ENCODE assay signal across 23 cellular contexts in the genomic region with DNA sequence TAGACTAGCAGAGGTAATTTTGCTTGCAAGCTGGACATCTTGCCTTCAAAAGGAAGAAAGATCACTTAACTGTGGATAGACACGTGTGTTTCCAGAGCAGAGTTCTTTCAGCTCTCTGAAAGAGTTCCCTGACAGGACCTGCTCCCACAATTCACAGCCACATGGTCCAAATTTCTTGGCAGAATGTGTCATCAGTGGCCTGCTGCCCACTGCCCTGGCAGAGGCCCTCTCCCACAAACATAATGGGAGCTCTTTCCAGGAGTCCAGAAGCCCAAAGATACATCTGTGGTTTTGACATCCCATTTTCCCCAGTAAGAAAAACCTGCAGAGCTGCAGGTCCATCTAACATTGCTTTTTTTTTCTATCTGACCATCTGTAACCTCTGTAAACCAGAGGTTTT. TPM values are rescaled to one million over a fixed set of nuclear protein-coding genes. Genes with fewer than 3 reads are reported as not detected.
DNase-seq lines count a peak whose midpoint lies in the region; ATAC-seq and TF ChIP-seq lines count a peak whose summit lies in the region.
"Had no signal": no experiment of that assay in that cellular context is flagged by ENCODE, and none has a peak within 500 bp of the region (broad histone marks: within the 10 kb centered on the region; RNA-seq: fewer than 3 reads in every experiment).

No MANE protein-coding gene starts in this region.

- no peaks in the 10 kb centered on the region for H3K27me3 Mint-ChIP-seq in stimulated activated naive B cell treated with anti-CD40 and anti-IgM and Interleukin-4, amounts not matched to agents 10 μg/mL and 1 μg/mL and 100 μg/mL, for 72 hours
- H3K27me3 Mint-ChIP-seq: activated CD4-positive, alpha-beta T cell treated with anti-CD3 and anti-CD28 coated beads for 36 hours; CD8-positive, alpha-beta memory T cell; effector memory CD8-positive, alpha-beta T cell; progenitor cell of endocrine pancreas; T-cell had no signal

- no peak overlapping the region for H3K4me3 Mint-ChIP-seq in stimulated activated naive B cell treated with anti-CD40 and anti-IgM and Interleukin-4, amounts not matched to agents 10 μg/mL and 1 μg/mL and 100 μg/mL, for 72 hours
- H3K4me3 Mint-ChIP-seq: activated CD4-positive, alpha-beta T cell treated with anti-CD3 and anti-CD28 coated beads for 36 hours; activated T-cell treated with anti-CD3 and anti-CD28 coated beads, Interleukin-2, amount 50 U/mL, for 4 hours; CD8-positive, alpha-beta memory T cell; effector memory CD8-positive, alpha-beta T cell; nephron progenitor cell; T-cell had no signal

- DNase-seq in amygdala (lab: John Stamatoyannopoulos, UW) (peak in 41 of 56 donors; percentile 2 to 69 (median 25)), cerebellum (ENCODE audit: low spot score) (peak; percentile 15), right cardiac atrium (peak; percentile 7 to 58 (median 49)), SIG-M5 treated with dmso at 0.1 percent for 504 hours (lab: John Stamatoyannopoulos, UW; ENCODE audit: unreplicated experiment) (no peak), PC-9 (no peak)
- DNase-seq in stimulated activated naive B cell treated with anti-CD40 and anti-IgM and Interleukin-4, amounts not matched to agents 10 μg/mL and 1 μg/mL and 100 μg/mL, for 72 hours, result no peak
- DNase-seq: activated CD4-positive, alpha-beta T cell treated with anti-CD3 and anti-CD28 coated beads for 36 hours; activated naive CD4-positive, alpha-beta T cell treated with Interleukin-2 at 50 U/mL for 16 hours; activated T-cell treated with anti-CD3 and anti-CD28 coated beads, Interleukin-2, amount 50 U/mL, for 4 hours; amniotic stem cell; CD8-positive, alpha-beta memory T cell; DMS79 treated with DMSO at 0.1 percent for 48 hours; effector memory CD8-positive, alpha-beta T cell; MV-4-11; NCI-H1694 treated with DMSO at 0.1 percent for 48 hours; nephron progenitor cell; SHP77; T-cell had no signal

- TF ChIP-seq CTCF in PC-9 (conservative IDR thresholded peaks at IDR 0.05), result no peak

- peaks cover 9 to 16% of the 10 kb centered on the region in 2 donors for H3K4me1 Mint-ChIP-seq in stimulated activated naive B cell treated with anti-CD40 and anti-IgM and Interleukin-4, amounts not matched to agents 10 μg/mL and 1 μg/mL and 100 μg/mL, for 72 hours
- H3K4me1 Mint-ChIP-seq: activated CD4-positive, alpha-beta T cell treated with anti-CD3 and anti-CD28 coated beads for 36 hours; CD8-positive, alpha-beta memory T cell; nephron progenitor cell; T-cell had no signal

- H3K4me1 ChIP-seq in right cardiac atrium (ENCODE audit: control insufficient read depth, insufficient read depth, low read length) (peaks cover 2% of the 10 kb centered on the region), PC-9 (replicated peaks; ENCODE audit: insufficient read depth) (no peaks in the 10 kb centered on the region)

- no peaks in the 10 kb centered on the region for H3K79me2 ChIP-seq in PC-9 (ENCODE audit: low read depth)

- 27% methylated on average over 1 of the region's 1 CpG for WGBS in right cardiac atrium

- H3K9me2 ChIP-seq in PC-9 (ENCODE audit: insufficient read depth), result 0 out of 2 replicates have a peak, but pooled peaks cover 4% of the 10 kb centered on the region

- H3K4me2 ChIP-seq in PC-9, result no peak overlapping the region
- H3K4me2 ChIP-seq: KMS-11 had no signal

- CTCF ChIA-PET in PC-9 (lab: Charles Lee), result no interaction called here

- H3K4me3 ChIP-seq in right cardiac atrium (ENCODE audit: low read length), result no peak overlapping the region
- H3K4me3 ChIP-seq in PC-9, result no peak overlapping the region
- H3K4me3 ChIP-seq: GM12878 had no signal

- H2AFZ ChIP-seq in PC-9, result no peak overlapping the region

- no peaks in the 10 kb centered on the region for H3K36me3 ChIP-seq in PC-9 (ENCODE audit: low read depth)

- H4K20me1 ChIP-seq in PC-9 (ENCODE audit: insufficient read depth), result no peaks in the 10 kb centered on the region

- POLR2A ChIA-PET in PC-9 (lab: Charles Lee; ENCODE audit: unreplicated experiment), result no interaction called here

- intact Hi-C loops in right cardiac atrium (cut with DNase I) (no loop called here), PC-9 (cut with micrococcal nuclease; ENCODE audit: unreplicated experiment) (no loop called here)

- H3K27me3 ChIP-seq in right cardiac atrium (ENCODE audit: control insufficient read depth, insufficient read depth), result no peaks in the 10 kb centered on the region
- H3K27me3 ChIP-seq in PC-9 (ENCODE audit: insufficient read depth, low read depth), result no peaks in the 10 kb centered on the region

- H3F3A ChIP-seq in PC-9 (ENCODE audit: insufficient read depth, low read depth), result no peaks in the 10 kb centered on the region

- peak overlapping the region; percentile 37 for H3K27ac Mint-ChIP-seq in stimulated activated naive B cell treated with anti-CD40 and anti-IgM and Interleukin-4, amounts not matched to agents 10 μg/mL and 1 μg/mL and 100 μg/mL, for 72 hours
- H3K27ac Mint-ChIP-seq: activated CD4-positive, alpha-beta T cell treated with anti-CD3 and anti-CD28 coated beads for 36 hours; CD8-positive, alpha-beta memory T cell; effector memory CD8-positive, alpha-beta T cell; nephron progenitor cell; progenitor cell of endocrine pancreas; T-cell had no signal

- no peaks in the 10 kb centered on the region for H3K36me3 Mint-ChIP-seq in stimulated activated naive B cell treated with anti-CD40 and anti-IgM and Interleukin-4, amounts not matched to agents 10 μg/mL and 1 μg/mL and 100 μg/mL, for 72 hours

- peaks cover 0 to 4% of the 10 kb centered on the region in 2 donors for H3K9me3 Mint-ChIP-seq in stimulated activated naive B cell treated with anti-CD40 and anti-IgM and Interleukin-4, amounts not matched to agents 10 μg/mL and 1 μg/mL and 100 μg/mL, for 72 hours
- H3K9me3 Mint-ChIP-seq: activated T-cell treated with anti-CD3 and anti-CD28 coated beads, Interleukin-2, amount 50 U/mL, for 4 hours; CD8-positive, alpha-beta memory T cell; effector memory CD8-positive, alpha-beta T cell; nephron progenitor cell; T-cell had no signal

- H3K27ac ChIP-seq in right cardiac atrium (ENCODE audit: low read length) (no peak overlapping the region), PC-9 (no peak overlapping the region)
- H3K27ac ChIP-seq: KMS-11 had no signal

- no TSS peak for BruUV-seq in PC-9 (replicated peaks; lab: Mats Ljungman, UMichigan)

- no peak for ATAC-seq in right cardiac atrium
- no peak for ATAC-seq in stimulated activated naive B cell treated with anti-CD40 and anti-IgM and Interleukin-4, amounts not matched to agents 10 μg/mL and 1 μg/mL and 100 μg/mL, for 72 hours (replicated peaks)
- ATAC-seq in HG03571 (IDR thresholded peaks at IDR 0.05; ENCODE audit: unreplicated experiment), result no peak
- ATAC-seq: activated CD4-positive, alpha-beta T cell treated with anti-CD3 and anti-CD28 coated beads for 36 hours; activated T-cell treated with anti-CD3 and anti-CD28 coated beads, Interleukin-2, amount 50 U/mL, for 4 hours; effector memory CD8-positive, alpha-beta T cell; esophagus mucosa; GM12878; T-cell had no signal

- no peaks in the 10 kb centered on the region for H3K9me3 ChIP-seq in right cardiac atrium (ENCODE audit: control insufficient read depth, low read length)
- no peaks in the 10 kb centered on the region for H3K9me3 ChIP-seq in PC-9 (ENCODE audit: insufficient read depth, low read depth)

RNA-seq across cellular contexts. Expression of a gene that starts 48.3 kb away (rescaled TPM):
- 36.5 TPM for total RNA-seq in cerebellum
- 1 to 10 TPM; 3.0 to 3.7 (median 3.0) TPM for total RNA-seq in right cardiac atrium
- polyA plus RNA-seq in right cardiac atrium, result 6.4 TPM
- total RNA-seq in PC-9 (2021), result 2.4 and 2.6 TPM in 2 replicates

RNA-seq across cellular contexts. Expression of a gene that starts 49.1 kb away (rescaled TPM):
- 52.0 TPM for total RNA-seq in cerebellum
- 10 to 100 TPM; 26.6 to 32.9 (median 30.9) TPM for total RNA-seq in right cardiac atrium
- polyA plus RNA-seq in right cardiac atrium, result 29.1 TPM
- 79.5 and 84.6 TPM in 2 replicates for total RNA-seq in PC-9 (2021)

Comparison
In these comparisons a context has a peak if more than half of its experiments do, and no peak if none do; other contexts are left out.
1. DNase-seq: peak in amygdala (41 of 56), cerebellum (single experiment) and right cardiac atrium (3 of 3); none in stimulated activated naive B cell treated with anti-CD40 and anti-IgM and Interleukin-4, amounts not matched to agents 10 μg/mL and 1 μg/mL and 100 μg/mL, for 72 hours (single experiment), SIG-M5 treated with dmso at 0.1 percent for 504 hours (single experiment) and PC-9 (0 of 2).